ENCODE assay signal across 10 cellular contexts in the genomic region with DNA sequence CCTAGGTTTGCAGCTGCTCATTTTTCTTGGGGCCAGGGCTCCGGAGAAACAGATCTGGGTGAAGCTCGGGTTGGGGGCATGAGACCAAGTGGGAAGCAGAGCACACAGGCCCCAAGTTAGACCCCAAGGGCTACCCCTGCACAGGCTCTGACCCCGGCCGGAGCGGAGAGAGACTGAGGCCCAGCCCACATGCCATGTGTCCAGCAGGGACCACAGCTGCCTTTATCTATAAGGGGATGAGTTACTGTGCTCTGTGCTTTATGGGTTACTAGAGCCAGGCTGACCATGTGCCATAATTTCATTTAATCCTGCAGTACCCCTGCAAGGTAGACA. TPM values are rescaled to one million over a fixed set of nuclear protein-coding genes. Genes with fewer than 3 reads are reported as not detected.
"Had no signal": no experiment of that assay in that cellular context is flagged by ENCODE, and none has a peak within 500 bp of the region (broad histone marks: within the 10 kb centered on the region; RNA-seq: fewer than 3 reads in every experiment).

No MANE protein-coding gene starts in this region.

- H3K36me3 Mint-ChIP-seq: IgD-negative memory B cell had no signal

- H3K27ac Mint-ChIP-seq: HFFc6, IgD-negative memory B cell had no signal

- H3K27ac ChIP-seq: GM23248, HL-60 had no signal

- H3K9me3 Mint-ChIP-seq: HFFc6, IgD-negative memory B cell had no signal

- H3K4me3 Mint-ChIP-seq: HFFc6, IgD-negative memory B cell had no signal

- DNase-seq: GM23248, GOT3, H7, HFFc6 had no signal

- ATAC-seq: HCT116, HepG2 had no signal

RNA-seq across cellular contexts. Expression of a gene that starts 30.3 kb away (rescaled TPM):
- total RNA-seq: GM23248, H4, H7, HepG2, HFFc6, HT1080 had no signal

RNA-seq across cellular contexts. Expression of a gene that starts 49.0 kb away (rescaled TPM):
- total RNA-seq: HepG2, HT1080 had no signal

RNA-seq across cellular contexts. Expression of a gene that starts 54.5 kb away (rescaled TPM):
- total RNA-seq: H4, HT1080 had no signal
